Comparison of ENCODE assay signal across 22 cellular contexts in the genomic region with DNA sequence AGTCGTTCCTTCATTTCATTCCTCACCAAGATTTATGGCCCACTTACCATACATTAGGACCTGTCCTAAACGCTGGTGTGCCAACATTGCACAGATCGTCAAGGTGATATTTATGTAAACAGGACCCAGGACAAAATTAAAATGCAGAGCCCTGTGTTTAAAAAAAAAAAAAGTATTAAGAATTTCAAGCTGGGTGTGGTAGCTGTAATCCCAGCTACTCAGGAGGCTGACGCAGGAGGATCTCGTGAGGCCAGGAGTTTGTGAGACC. TPM values are rescaled to one million over a fixed set of nuclear protein-coding genes. Genes with fewer than 3 reads are reported as not detected.
DNase-seq lines count a peak whose midpoint lies in the region; ATAC-seq and TF ChIP-seq lines count a peak whose summit lies in the region.
"Had no signal": no experiment of that assay in that cellular context is flagged by ENCODE, and none has a peak within 500 bp of the region (broad histone marks: within the 10 kb centered on the region; RNA-seq: fewer than 3 reads in every experiment).

No MANE protein-coding gene starts in this region.

- POLR2A ChIA-PET in A673 (lab: Charles Lee; ENCODE audit: low non-redundant PET) (interaction anchor here (0.6 to 1.2 kb wide), 2 partner anchors 14 to 1711 kb away, joined by 3 to 4 read pairs; partner anchors contain the start of gene ZNF787), IMR-90 (lab: Charles Lee; ENCODE audit: unreplicated experiment) (no interaction called here)

- no peak overlapping the region for H3K14ac ChIP-seq in IMR-90 (replicated peaks; ENCODE audit: low read depth, low read length)

- H2BK15ac ChIP-seq in IMR-90 (ENCODE audit: low read depth, low read length): no peak overlapping the region

- no peak overlapping the region for H2AFZ ChIP-seq in IMR-90 (replicated peaks; ENCODE audit: low read length, poor library complexity)

- no peak overlapping the region for H3K56ac ChIP-seq in IMR-90 (ENCODE audit: extremely low read depth, insufficient read depth, low read length)

- no peak overlapping the region for H4K5ac ChIP-seq in IMR-90 (ENCODE audit: low read depth, low read length)

- TF ChIP-seq RAD21 in IMR-90 (IDR thresholded peaks at IDR 0.05; ENCODE audit: low read length): no peak

- H4K8ac ChIP-seq in IMR-90 (ENCODE audit: low read depth in 2 of 2, low read length in 2 of 2): no peak overlapping the region

- no peak for TF ChIP-seq POLR2A in IMR-90 (IDR thresholded peaks at IDR 0.05; ENCODE audit: low read depth, low read length)

- peak overlapping the region in 3 of 5 experiments; percentile 63 to 94 (median 77) for H3K27ac Mint-ChIP-seq in brain
- peak overlapping the region; percentile 87 to 97 (median 89) for H3K27ac Mint-ChIP-seq in nephron
- H3K27ac Mint-ChIP-seq: activated T-cell treated with anti-CD3 and anti-CD28 coated beads, Interleukin-2, amount 50 U/mL, for 72 hours; T-helper 17 cell had no signal

- peaks cover 12% of the 10 kb centered on the region for H3K4me1 ChIP-seq in A673 (ENCODE audit: insufficient read depth, low read length, poor library complexity, severe bottlenecking)
- H3K4me1 ChIP-seq in IMR-90 (ENCODE audit: control insufficient read depth, insufficient read depth, low read length): peaks cover 11% of the 10 kb centered on the region; the same call in 1 of the 2 replicates
- H3K4me1 ChIP-seq in effector memory CD4-positive, alpha-beta T cell (ENCODE audit: control insufficient read depth, insufficient read depth, low read length, poor library complexity, severe bottlenecking): no peaks in the 10 kb centered on the region
- H3K4me1 ChIP-seq in psoas muscle: no peaks in the 10 kb centered on the region
- H3K4me1 ChIP-seq: SJCRH30 had no signal

- H3K9me3 Mint-ChIP-seq in brain: peaks cover 0 to 2% (median 0%) of the 10 kb centered on the region in 5 experiments
- H3K9me3 Mint-ChIP-seq in nephron: no peaks in the 10 kb centered on the region
- H3K9me3 Mint-ChIP-seq: activated T-cell treated with anti-CD3 and anti-CD28 coated beads, Interleukin-2, amount 50 U/mL, for 72 hours had no signal

- H3K4me1 Mint-ChIP-seq in brain (peaks cover 29% of the 10 kb centered on the region), nephron (peaks cover 31% of the 10 kb centered on the region)
- H3K4me1 Mint-ChIP-seq: T-helper 17 cell had no signal

- intact Hi-C loops in A673 (cut with micrococcal nuclease; ENCODE audit: unreplicated experiment) (no loop called here), IMR-90 (cut with micrococcal nuclease) (no loop called here), psoas muscle (cut with DNase I) (no loop called here)

- no peaks in the 10 kb centered on the region for H3K27me3 ChIP-seq in A673 (replicated peaks; ENCODE audit: insufficient read depth, low read depth, low read length, poor library complexity)
- no peaks in the 10 kb centered on the region for H3K27me3 ChIP-seq in IMR-90 (ENCODE audit: control insufficient read depth, insufficient read depth, low read length)
- H3K27me3 ChIP-seq in effector memory CD4-positive, alpha-beta T cell (replicated peaks; ENCODE audit: control insufficient read depth, insufficient read depth, low read length, poor library complexity, severe bottlenecking): no peaks in the 10 kb centered on the region
- no peaks in the 10 kb centered on the region for H3K27me3 ChIP-seq in psoas muscle (ENCODE audit: insufficient read depth in 3 of 3, low read length in 2 of 3)
- H3K27me3 ChIP-seq: SJCRH30, tibial artery had no signal

- H3K27ac ChIP-seq in A673 (ENCODE audit: low read depth, low read length, poor library complexity, severe bottlenecking): peak overlapping the region; percentile 70
- no peak overlapping the region for H3K27ac ChIP-seq in IMR-90 (ENCODE audit: insufficient read depth, low read length)
- H3K27ac ChIP-seq in effector memory CD4-positive, alpha-beta T cell (ENCODE audit: insufficient read depth, low read length, poor library complexity, severe bottlenecking): no peak overlapping the region
- no peak overlapping the region for H3K27ac ChIP-seq in psoas muscle
- H3K27ac ChIP-seq: SJCRH30, tibial artery had no signal

- no peaks in the 10 kb centered on the region for H3K79me1 ChIP-seq in IMR-90 (ENCODE audit: low read depth in 1 of 2, low read length in 2 of 2)

- CTCF ChIA-PET in A673 (lab: Charles Lee): interaction anchor here (0.6 kb wide), 1 partner anchor 17 kb away, joined by 4 read pairs; no protein-coding TSS in a partner anchor
- CTCF ChIA-PET in IMR-90 (lab: Yijun Ruan, JAX): interaction anchor here (0.6 kb wide), 1 partner anchor 1017 kb away, joined by 5 read pairs; no protein-coding TSS in a partner anchor

- no peak overlapping the region for H2BK5ac ChIP-seq in IMR-90 (ENCODE audit: low read depth, low read length, poor library complexity, severe bottlenecking)

- DNase-seq in A673 (ENCODE audit: low spot score): no peak
- no peak for DNase-seq in IMR-90
- DNase-seq in effector memory CD4-positive, alpha-beta T cell: no peak
- no peak for DNase-seq in kidney glomerular epithelial cell (lab: John Stamatoyannopoulos, UW)
- DNase-seq in psoas muscle: no peak
- no peak for DNase-seq in activated CD8-positive, alpha-beta memory T cell treated with anti-CD3 and anti-CD28 coated beads, Interleukin-2, amount 50 U/mL, for 48 hours
- DNase-seq: activated CD4-positive, alpha-beta T cell treated with anti-CD3 and anti-CD28 coated beads for 48 hours; activated naive CD4-positive, alpha-beta T cell treated with anti-CD3 and anti-CD28 coated beads, Interleukin-2, amount 50 U/mL, for 16 hours; activated T-cell treated with anti-CD3 and anti-CD28 coated beads, Interleukin-2, amount 50 U/mL, for 72 hours; C1 segment of cervical spinal cord; H9; NCI-H1048; NCI-H1930; SJCRH30; small intestine; stimulated activated naive CD8-positive, alpha-beta T cell treated with anti-CD3 and anti-CD28 coated beads, Interleukin-15, Interleukin-2, amounts not matched to agents 100 U/mL and 50 U/mL, for 24 hours; T-helper 17 cell; tibial artery had no signal

- H3K23ac ChIP-seq in IMR-90 (ENCODE audit: low read depth, low read length): no peak overlapping the region

- H2BK120ac ChIP-seq in IMR-90 (ENCODE audit: low read depth, low read length): no peak overlapping the region

- no CpG with 5 or more reads among the region's 5 CpGs for WGBS in IMR-90 (ENCODE audit: extremely low coverage in 2 of 2, insufficient read length in 1 of 2), 2 experiments
- 75 to 82% (median 82%) methylated on average over 5 of the region's 5 CpGs for WGBS in psoas muscle, 3 donors

- no peak overlapping the region for H3K4ac ChIP-seq in IMR-90 (ENCODE audit: low read depth, low read length)

- ATAC-seq in IMR-90 (ENCODE audit: low read depth) (no peak), psoas muscle (no peak)
- ATAC-seq: activated T-cell treated with anti-CD3 and anti-CD28 coated beads, Interleukin-2, amount 50 U/mL, for 72 hours; stimulated activated naive CD8-positive, alpha-beta T cell treated with anti-CD3 and anti-CD28 coated beads, Interleukin-15, Interleukin-2, amounts not matched to agents 100 U/mL and 50 U/mL, for 24 hours had no signal

- H4K91ac ChIP-seq in IMR-90 (ENCODE audit: insufficient read depth, low read depth, low read length): no peak overlapping the region

- H3K18ac ChIP-seq in IMR-90 (ENCODE audit: low read depth, low read length): no peak overlapping the region

- H2AK9ac ChIP-seq in IMR-90 (replicated peaks; ENCODE audit: low read depth, low read length, poor library complexity): no peak overlapping the region

- H3K9ac ChIP-seq in IMR-90 (ENCODE audit: low read depth, low read length): no peak overlapping the region

- no peaks in the 10 kb centered on the region for H3K36me3 Mint-ChIP-seq in brain
- no peaks in the 10 kb centered on the region for H3K36me3 Mint-ChIP-seq in nephron (ENCODE audit: low read depth)

- peak overlapping the region; percentile 38; the same call in 1 of the 2 replicates for H2AK5ac ChIP-seq in IMR-90 (ENCODE audit: low read depth, low read length)

- no peak overlapping the region for H2BK20ac ChIP-seq in IMR-90 (ENCODE audit: low read depth, low read length)

- H3K4me2 ChIP-seq in IMR-90 (ENCODE audit: low read depth, low read length): no peak overlapping the region

- H3K4me3 ChIP-seq in A673 (ENCODE audit: low read depth, low read length, poor library complexity, severe bottlenecking) (no peak overlapping the region), IMR-90 (ENCODE audit: insufficient read depth, low read depth, low read length) (no peak overlapping the region), psoas muscle (no peak overlapping the region)
- H3K4me3 ChIP-seq in effector memory CD4-positive, alpha-beta T cell (ENCODE audit: insufficient read depth, low read depth, low read length, poor library complexity, severe bottlenecking): no peak overlapping the region
- H3K4me3 ChIP-seq: SJCRH30, tibial artery had no signal

- H3K9me1 ChIP-seq in IMR-90 (ENCODE audit: insufficient read depth, low read length): no peaks in the 10 kb centered on the region; the same call in 1 of the 2 replicates

- in situ Hi-C loops in IMR-90 (cut with MboI; ENCODE audit: low sequenced_read_pairs): loop anchor here (25.0 kb wide), 2 partner anchors 447 to 1672 kb away; partner anchors contain the start of genes CDC42EP5, EPN1 and LENG9

- no peaks in the 10 kb centered on the region for H3K27me3 Mint-ChIP-seq in brain
- peaks cover 4% of the 10 kb centered on the region for H3K27me3 Mint-ChIP-seq in nephron (ENCODE audit: low read depth)
- H3K27me3 Mint-ChIP-seq: T-helper 17 cell had no signal

- no peaks in the 10 kb centered on the region for H3K36me3 ChIP-seq in A673 (ENCODE audit: insufficient read depth, low read length, poor library complexity, severe bottlenecking)
- no peaks in the 10 kb centered on the region for H3K36me3 ChIP-seq in IMR-90 (ENCODE audit: control insufficient read depth, insufficient read depth, low read length)
- no peaks in the 10 kb centered on the region for H3K36me3 ChIP-seq in effector memory CD4-positive, alpha-beta T cell (ENCODE audit: control insufficient read depth, insufficient read depth, low read length)
- no peaks in the 10 kb centered on the region for H3K36me3 ChIP-seq in psoas muscle (ENCODE audit: insufficient read depth in 1 of 2, low read depth in 1 of 2)
- H3K36me3 ChIP-seq: SJCRH30, tibial artery had no signal

- H4K20me1 ChIP-seq in IMR-90 (ENCODE audit: insufficient read depth, low read length): no peaks in the 10 kb centered on the region

- TF ChIP-seq CTCF in A673 (conservative IDR thresholded peaks at IDR 0.05; ENCODE audit: low read depth, low read length): no peak
- no peak for TF ChIP-seq CTCF in IMR-90 (conservative IDR thresholded peaks at IDR 0.05; ENCODE audit: low read depth, low read length)
- TF ChIP-seq CTCF in brain (conservative IDR thresholded peaks at IDR 0.05): no peak
- no peak for TF ChIP-seq CTCF in nephron (IDR thresholded peaks at IDR 0.05; ENCODE audit: unreplicated experiment in 3 of 3)
- no peak for TF ChIP-seq CTCF in psoas muscle (IDR thresholded peaks at IDR 0.05)

- peak overlapping the region in 2 of 5 experiments; percentile 43 to 54 for H3K4me3 Mint-ChIP-seq in brain
- H3K4me3 Mint-ChIP-seq in nephron: no peak overlapping the region
- H3K4me3 Mint-ChIP-seq: activated T-cell treated with anti-CD3 and anti-CD28 coated beads, Interleukin-2, amount 50 U/mL, for 72 hours; T-helper 17 cell had no signal

- BruUV-seq in A673 (replicated peaks; lab: Mats Ljungman, UMichigan) (no TSS peak), IMR-90 (replicated peaks; lab: Mats Ljungman, UMichigan) (no TSS peak)

- H3K9me3 ChIP-seq in A673 (ENCODE audit: low read depth, low read length, poor library complexity, severe bottlenecking) (no peaks in the 10 kb centered on the region), IMR-90 (ENCODE audit: control insufficient read depth, insufficient read depth, low read length) (no peaks in the 10 kb centered on the region), psoas muscle (no peaks in the 10 kb centered on the region)
- no peaks in the 10 kb centered on the region for H3K9me3 ChIP-seq in effector memory CD4-positive, alpha-beta T cell (ENCODE audit: control insufficient read depth, low read length)
- H3K9me3 ChIP-seq: SJCRH30, tibial artery had no signal

- dilution Hi-C loops in IMR-90 (cut with HindIII; ENCODE audit: low sequenced_read_pairs, unreplicated experiment): no loop called here

RNA-seq across cellular contexts. Expression of gene ZNF444, which starts 6.5 kb away (rescaled TPM):
- total RNA-seq in A673 (2021) (44.2 and 45.3 TPM in 2 replicates), IMR-90 (2012; rRNA removed) (2.5 and 3.3 TPM in 2 replicates), psoas muscle (10 to 100 TPM; 12.0 to 20.6 (median 16.6) TPM)
- polyA plus RNA-seq in IMR-90 (2012; rRNA removed) (20.3 and 25.2 TPM in 2 replicates), brain (ENCODE audit: insufficient read depth, low read depth, low replicate concordance) (39.9 TPM), psoas muscle (10 to 100 TPM; 14.1 to 22.4 (median 14.7) TPM)
- 18.7 and 34.1 TPM in 2 replicates for polyA plus RNA-seq in IMR-90 (2012; cell fraction: cytosol; rRNA removed)
- 60.8 and 109 TPM in 2 replicates for polyA plus RNA-seq in IMR-90 (2012; cell fraction: nucleus; rRNA removed; ENCODE audit: low replicate concordance)

RNA-seq across cellular contexts. Expression of gene ZNF787, which starts 13.5 kb away (rescaled TPM):
- total RNA-seq in A673 (2021) (48.6 and 51.0 TPM in 2 replicates), IMR-90 (2012; rRNA removed) (4.8 and 5.6 TPM in 2 replicates), psoas muscle (10 to 100 TPM; 33.3 to 62.7 (median 54.2) TPM)
- polyA plus RNA-seq in IMR-90 (2012; rRNA removed) (11.2 and 17.7 TPM in 2 replicates), brain (ENCODE audit: insufficient read depth, low read depth, low replicate concordance) (30.6 TPM), psoas muscle (10 to 100 TPM; 27.3 to 56.6 (median 49.1) TPM)
- 5.0 and 14.2 TPM in 2 replicates for polyA plus RNA-seq in IMR-90 (2012; cell fraction: cytosol; rRNA removed)
- 13.5 and 27.0 TPM in 2 replicates for polyA plus RNA-seq in IMR-90 (2012; cell fraction: nucleus; rRNA removed; ENCODE audit: low replicate concordance)

RNA-seq across cellular contexts. Expression of gene GALP, which starts 41.2 kb away (rescaled TPM):
- total RNA-seq in A673 (2021): not detected in 2 replicates
- total RNA-seq in IMR-90 (2012; rRNA removed): not detected in 2 replicates
- not detected in 2 replicates for polyA plus RNA-seq in IMR-90 (2012; rRNA removed)
- polyA plus RNA-seq in IMR-90 (2012; cell fraction: cytosol; rRNA removed): not detected in 2 replicates
- not detected in 2 replicates for polyA plus RNA-seq in IMR-90 (2012; cell fraction: nucleus; rRNA removed; ENCODE audit: low replicate concordance)
- not detected for polyA plus RNA-seq in brain (ENCODE audit: insufficient read depth, low read depth, low replicate concordance)
- not detected for total RNA-seq in psoas muscle
- polyA plus RNA-seq in psoas muscle: not detected
- total RNA-seq: activated T-cell treated with anti-CD3 and anti-CD28 coated beads, Interleukin-2, amount 50 U/mL, for 72 hours; cardiac septum; glomerular endothelial cell; H9; SJCRH30; T-helper 17 cell had no signal
- polyA plus RNA-seq: small intestine had no signal
